11 cellular contexts compared by ENCODE assay signal in genomic region chr10:47987952-47988351, GRCh38. TPM values are rescaled to one million over a fixed set of nuclear protein-coding genes. Genes with fewer than 3 reads are reported as not detected.
DNase-seq lines count a peak whose midpoint lies in the region; ATAC-seq, FAIRE-seq and TF ChIP-seq lines count a peak whose summit lies in the region.
"Not testable (repeated sequence)": the region's sequence is repeated elsewhere in the genome, so short reads cannot be mapped to it uniquely, and the experiment has no call there.
"Had no signal": no experiment of that assay in that cellular context is flagged by ENCODE, and none has a peak within 500 bp of the region (broad histone marks: within the 10 kb centered on the region; RNA-seq: fewer than 3 reads in every experiment).

No MANE protein-coding gene starts in this region.

- peak; percentile 68 to 82 for ATAC-seq in A549
- peak; percentile 64 for ATAC-seq in PC-3
- peak; percentile 82 for ATAC-seq in RWPE2 (ENCODE audit: low read depth)
- ATAC-seq in esophagus mucosa = peak; percentile 37
- ATAC-seq in left colon = peak; percentile 87
- ATAC-seq in lower lobe of right lung = peak; percentile 22 to 46
- ATAC-seq in sciatic nerve = peak; percentile 15

- no CpG with 5 or more reads among the region's 6 CpGs for WGBS in A549 (ENCODE audit: missing lambda C conversion rate)

- not testable (repeated sequence) for H3K79me2 ChIP-seq in PC-3 (ENCODE audit: low read length)

- peaks cover 14% of the 10 kb centered on the region for H3K4me1 ChIP-seq in A549
- H3K4me1 ChIP-seq in PC-3 (ENCODE audit: insufficient read depth, low read length); RWPE2 (ENCODE audit: insufficient read depth, poor library complexity, severe bottlenecking); lower lobe of right lung: not testable (repeated sequence)

- H2AFZ ChIP-seq in PC-3 (ENCODE audit: low read length) = not testable (repeated sequence)

- POLR2A ChIA-PET in A549 (lab: Yijun Ruan, JAX); PC-3 (lab: Charles Lee; ENCODE audit: unreplicated experiment): not testable (repeated sequence)

- not testable (repeated sequence) for H3K9me3 ChIP-seq in A549; PC-3 (ENCODE audit: low read length); RWPE2 (ENCODE audit: severe bottlenecking); lower lobe of right lung

- H3K27ac ChIP-seq in A549; PC-3 (ENCODE audit: low read length); lower lobe of right lung: not testable (repeated sequence)
- H3K27ac ChIP-seq in RWPE2 (ENCODE audit: poor library complexity, severe bottlenecking) = peak overlapping the region; percentile 100

- TF ChIP-seq CTCF in A549 (IDR thresholded peaks at IDR 0.05); PC-3 (conservative IDR thresholded peaks at IDR 0.05; ENCODE audit: low read depth, low read length); RWPE2 (IDR thresholded peaks at IDR 0.05; ENCODE audit: poor library complexity, severe bottlenecking); lower lobe of right lung (IDR thresholded peaks at IDR 0.05): not testable (repeated sequence)

- not testable (repeated sequence) for H3K27me3 ChIP-seq in PC-3 (ENCODE audit: low read length); RWPE2 (ENCODE audit: insufficient read depth, poor library complexity, severe bottlenecking); lower lobe of right lung (ENCODE audit: low read depth)

- not testable (repeated sequence) for TF ChIP-seq EP300 in A549 (IDR thresholded peaks at IDR 0.05)

- TF ChIP-seq POLR2A in A549 (IDR thresholded peaks at IDR 0.05; ENCODE audit: low read length) = not testable (repeated sequence)

- H3K36me3 ChIP-seq in PC-3 (ENCODE audit: low read depth, low read length); RWPE2 (ENCODE audit: low read depth); lower lobe of right lung: not testable (repeated sequence)

- not testable (repeated sequence) for H3K4me3 ChIP-seq in A549; PC-3 (ENCODE audit: low read length); RWPE2 (ENCODE audit: severe bottlenecking); lower lobe of right lung

- TF ChIP-seq RAD21 in A549 (conservative IDR thresholded peaks at IDR 0.05 in 1 of 2, IDR thresholded peaks at IDR 0.05 in 1 of 2) = not testable (repeated sequence)

- intact Hi-C loops in PC-3 (cut with micrococcal nuclease); left colon (cut with DNase I, micrococcal nuclease); lower lobe of right lung (cut with DNase I); sciatic nerve (cut with DNase I): not testable (repeated sequence)

- not testable (repeated sequence) for BruUV-seq in PC-3 (replicated peaks; lab: Mats Ljungman, UMichigan)

- CTCF ChIA-PET in A549 (lab: Yijun Ruan, JAX); PC-3 (lab: Charles Lee): not testable (repeated sequence)

- H3F3A ChIP-seq in PC-3 (ENCODE audit: low read length, unreplicated experiment) = not testable (repeated sequence)

- not testable (repeated sequence) for H3K9ac ChIP-seq in PC-3 (ENCODE audit: low read length)

- not testable (repeated sequence) for H3K4me2 ChIP-seq in A549; PC-3 (ENCODE audit: low read length)

- FAIRE-seq in A549 (lab: Jason Lieb, UNC) = not testable (repeated sequence)

- not testable (repeated sequence) for DNase-seq in A549 (ENCODE audit: low read depth in 1 of 2, low spot score in 1 of 2); PC-3; RWPE2 (ENCODE audit: low spot score); left colon; lower lobe of right lung; sciatic nerve (ENCODE audit: low spot score)

- H3K9me2 ChIP-seq in PC-3 (replicated peaks; ENCODE audit: low read length) = not testable (repeated sequence)

- not testable (repeated sequence) for H4K20me1 ChIP-seq in PC-3 (ENCODE audit: low read length)

RNA-seq across cellular contexts. Expression of gene FAM25C, which starts 11.6 kb away (rescaled TPM):
- polyA plus RNA-seq in A549 (2011; rRNA removed) (0.59 TPM in 1 of 2 replicates, not detected in the other), A549 (2017; fragmentation: RNase III; extraction: RNeasy Plus Mini Kit Qiagen cat#74134 plus additional on column Dnase treatment) (0.70 to 0.73 TPM in 2 of 3 replicates, not detected in the other)
- polyA plus RNA-seq in A549 (2012; cell fraction: cytosol; rRNA removed) = 1.8 and 3.9 TPM in 2 replicates
- polyA plus RNA-seq in A549 (2012; cell fraction: nucleus; rRNA removed) = 5.2 TPM in 1 of 2 replicates, not detected in the other
- polyA minus RNA-seq in A549 (2011; rRNA and poly(A)+ RNA removed) = not detected in 2 replicates
- total RNA-seq in PC-3 (2014; rRNA removed) (not detected in 2 replicates), esophagus mucosa (not detected), left colon (not detected), lower lobe of right lung (not detected), sciatic nerve (not detected)
- total RNA-seq: Caco-2; CD8-positive, alpha-beta memory T cell; H9; HT-29 had no signal
- polyA plus RNA-seq: CD8-positive, alpha-beta memory T cell had no signal

Comparison
In these comparisons a context has a peak if more than half of its experiments do, and no peak if none do; other contexts are left out.
1. ATAC-seq: peak in every context shown above with its lines; median percentile 87 in left colon; 82 in RWPE2; 75 in A549; 64 in PC-3; 37 in esophagus mucosa; 34 in lower lobe of right lung; 15 in sciatic nerve.